12 cellular contexts compared by ENCODE assay signal in genomic region chr15:31304736-31305365, GRCh38. TPM values are rescaled to one million over a fixed set of nuclear protein-coding genes. Genes with fewer than 3 reads are reported as not detected.
DNase-seq lines count a peak whose midpoint lies in the region; ATAC-seq and TF ChIP-seq lines count a peak whose summit lies in the region.
"Had no signal": no experiment of that assay in that cellular context is flagged by ENCODE, and none has a peak within 500 bp of the region (broad histone marks: within the 10 kb centered on the region; RNA-seq: fewer than 3 reads in every experiment).

No MANE protein-coding gene starts in this region.

- intact Hi-C loops in mucosa of descending colon (cut with DNase I, micrococcal nuclease), result no loop called here

- no peak overlapping the region for H2AFZ ChIP-seq in Karpas-422 (ENCODE audit: low read length)

- H3K9ac ChIP-seq in Karpas-422 (ENCODE audit: low read length), result peak overlapping the region; percentile 70

- H3K4me1 ChIP-seq in Karpas-422 (ENCODE audit: low read length) (peaks cover 95% of the 10 kb centered on the region), mucosa of descending colon (ENCODE audit: low read depth) (peaks cover 5% of the 10 kb centered on the region)
- H3K4me1 ChIP-seq: uterus had no signal

- TF ChIP-seq CTCF in mucosa of descending colon (IDR thresholded peaks at IDR 0.05) (no peak), chondrocyte (IDR thresholded peaks at IDR 0.05) (no peak)

- H3K27ac Mint-ChIP-seq in chondrocyte (ENCODE audit: unreplicated experiment), result no peak overlapping the region

- H3K9me3 ChIP-seq in Karpas-422 (ENCODE audit: low read length) (no peaks in the 10 kb centered on the region), mucosa of descending colon (no peaks in the 10 kb centered on the region)
- H3K9me3 ChIP-seq: neutrophil, uterus had no signal

- H3K4me3 Mint-ChIP-seq in chondrocyte (ENCODE audit: unreplicated experiment), result no peak overlapping the region

- peak overlapping the region; percentile 97 for H3K27ac ChIP-seq in Karpas-422 (ENCODE audit: low read length)
- H3K27ac ChIP-seq: neutrophil, uterus had no signal

- peak; percentile 91 for DNase-seq in COR-L47 (lab: John Stamatoyannopoulos, UW)
- DNase-seq in Karpas-422, result peak; percentile 79
- DNase-seq in mucosa of descending colon, result no peak
- DNase-seq in dedifferentiated amniotic fluid mesenchymal stem cell (ENCODE audit: extremely low spot score), result no peak
- DNase-seq in chondrocyte (ENCODE audit: low spot score), result no peak
- DNase-seq: activated gamma-delta T cell treated with Interleukin-2 at 50 U/mL for 16 hours; stimulated activated CD4-positive, alpha-beta T cell treated with anti-CD3 and anti-CD28 coated beads, Interleukin-4, amount 100 ng/mL, for 4 hours; uterus had no signal

- H3K27me3 ChIP-seq in Karpas-422 (ENCODE audit: low read length), result no peaks in the 10 kb centered on the region
- H3K27me3 ChIP-seq: neutrophil, uterus had no signal

- H3K27me3 Mint-ChIP-seq in chondrocyte (ENCODE audit: low read depth), result peaks cover 25% of the 10 kb centered on the region

- H3K4me1 Mint-ChIP-seq in chondrocyte (ENCODE audit: low read depth), result no peaks in the 10 kb centered on the region

- ATAC-seq in SK-N-SH treated with all-trans-retinoic acid at 6 μM for 48 hours (peak; percentile 15; the same call in 1 of the 3 replicates), mucosa of descending colon (peak; percentile 16), HG02884 (IDR thresholded peaks at IDR 0.05; ENCODE audit: unreplicated experiment) (no peak), GM19328 (IDR thresholded peaks at IDR 0.05; ENCODE audit: unreplicated experiment) (no peak)

- no peaks in the 10 kb centered on the region for H3K79me2 ChIP-seq in Karpas-422 (ENCODE audit: low read length)

- H3K4me2 ChIP-seq in Karpas-422 (ENCODE audit: low read depth, low read length, poor library complexity, severe bottlenecking), result peak overlapping the region; percentile 91

- H3K36me3 ChIP-seq in Karpas-422 (ENCODE audit: insufficient read depth, low read length) (no peaks in the 10 kb centered on the region), mucosa of descending colon (ENCODE audit: low read depth) (no peaks in the 10 kb centered on the region)
- H3K36me3 ChIP-seq: neutrophil, uterus had no signal

- no peaks in the 10 kb centered on the region for H3K9me3 Mint-ChIP-seq in chondrocyte (ENCODE audit: low read depth)

- peaks cover 4% of the 10 kb centered on the region for H3K36me3 Mint-ChIP-seq in chondrocyte (ENCODE audit: low read depth)

- no peaks in the 10 kb centered on the region for H4K20me1 ChIP-seq in Karpas-422 (ENCODE audit: insufficient read depth, low read depth, low read length)

- H3K4me3 ChIP-seq in Karpas-422 (ENCODE audit: low read length) (no peak overlapping the region), mucosa of descending colon (no peak overlapping the region)
- H3K4me3 ChIP-seq: uterus had no signal

- no peaks in the 10 kb centered on the region for H3K9me2 ChIP-seq in Karpas-422 (replicated peaks; ENCODE audit: insufficient read depth, low read length)

TF ChIP-seq in SK-N-SH treated with all-trans-retinoic acid at 6 μM for 48 hours, 23 proteins besides CTCF, POLR2A, EP300 and RAD21:
- TF ChIP-seq ZNF565 (CRISPR knock-in tag; conservative IDR thresholded peaks at IDR 0.05; ENCODE audit: low read depth) (no peak), RARB (CRISPR knock-in tag; IDR thresholded peaks at IDR 0.05) (no peak), GLIS3 (CRISPR knock-in tag; IDR thresholded peaks at IDR 0.05) (no peak), TOX (CRISPR knock-in tag; IDR thresholded peaks at IDR 0.05; ENCODE audit: borderline replicate concordance) (no peak), ZNF8 (CRISPR knock-in tag; IDR thresholded peaks at IDR 0.05) (no peak), TCF4 (CRISPR knock-in tag; IDR thresholded peaks at IDR 0.05; ENCODE audit: borderline replicate concordance) (no peak), PATZ1 (CRISPR knock-in tag; IDR thresholded peaks at IDR 0.05; ENCODE audit: borderline replicate concordance) (no peak), ISL1 (CRISPR knock-in tag; IDR thresholded peaks at IDR 0.05) (no peak), POU6F1 (CRISPR knock-in tag; IDR thresholded peaks at IDR 0.05; ENCODE audit: borderline replicate concordance, low read depth) (no peak), CSRNP3 (CRISPR knock-in tag; IDR thresholded peaks at IDR 0.05) (no peak), PPARA (CRISPR knock-in tag; IDR thresholded peaks at IDR 0.05; ENCODE audit: borderline replicate concordance) (no peak), ZFP30 (CRISPR knock-in tag; IDR thresholded peaks at IDR 0.05) (no peak)
- TF ChIP-seq, protein P1, sequence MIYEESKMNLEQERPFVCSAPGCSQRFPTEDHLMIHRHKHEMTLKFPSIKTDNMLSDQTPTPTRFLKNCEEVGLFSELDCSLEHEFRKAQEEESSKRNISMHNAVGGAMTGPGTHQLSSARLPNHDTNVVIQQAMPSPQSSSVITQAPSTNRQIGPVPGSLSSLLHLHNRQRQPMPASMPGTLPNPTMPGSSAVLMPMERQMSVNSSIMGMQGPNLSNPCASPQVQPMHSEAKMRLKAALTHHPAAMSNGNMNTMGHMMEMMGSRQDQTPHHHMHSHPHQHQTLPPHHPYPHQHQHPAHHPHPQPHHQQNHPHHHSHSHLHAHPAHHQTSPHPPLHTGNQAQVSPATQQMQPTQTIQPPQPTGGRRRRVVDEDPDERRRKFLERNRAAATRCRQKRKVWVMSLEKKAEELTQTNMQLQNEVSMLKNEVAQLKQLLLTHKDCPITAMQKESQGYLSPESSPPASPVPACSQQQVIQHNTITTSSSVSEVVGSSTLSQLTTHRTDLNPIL (CRISPR knock-in tag; IDR thresholded peaks at IDR 0.05; ENCODE audit: low read depth), result no peak

RNA-seq across cellular contexts. Expression of gene KLF13, which starts 21.8 kb away (rescaled TPM):
- 32.9 and 38.8 TPM in 2 replicates for total RNA-seq in Karpas-422 (2014; rRNA removed; shearing (Covaris generic); ENCODE audit: low replicate concordance)
- 100 to 1,000 TPM in 1 of 3 donors, 10 to 100 TPM in 2; 72.4 to 107 (median 91.2) TPM for total RNA-seq in mucosa of descending colon
- total RNA-seq in chondrocyte, result 54.2 to 59.1 TPM (median 58.4 TPM) in 3 replicates

Comparison
In these comparisons a context has a peak if more than half of its experiments do, and no peak if none do; other contexts are left out.
1. DNase-seq: peak in COR-L47 (single experiment) and Karpas-422 (single experiment); none in mucosa of descending colon (0 of 3), dedifferentiated amniotic fluid mesenchymal stem cell (single experiment) and chondrocyte (single experiment).
2. ATAC-seq: peak in SK-N-SH treated with all-trans-retinoic acid at 6 μM for 48 hours (single experiment) and mucosa of descending colon (single experiment); none in HG02884 (single experiment) and GM19328 (single experiment).